In genomic region chr1:230754831-230755230, GRCh38 we compare ENCODE assay signal across 15 cellular contexts. TPM values are rescaled to one million over a fixed set of nuclear protein-coding genes. Genes with fewer than 3 reads are reported as not detected.
DNase-seq lines count a peak whose midpoint lies in the region; ATAC-seq, FAIRE-seq and TF ChIP-seq lines count a peak whose summit lies in the region.
"Had no signal": no experiment of that assay in that cellular context is flagged by ENCODE, and none has a peak within 500 bp of the region (broad histone marks: within the 10 kb centered on the region; RNA-seq: fewer than 3 reads in every experiment).

No MANE protein-coding gene starts in this region.

- no peak for ATAC-seq in HG03039 (IDR thresholded peaks at IDR 0.05; ENCODE audit: unreplicated experiment)
- ATAC-seq: activated CD8-positive, alpha-beta T cell treated with anti-CD3 and anti-CD28 coated beads for 36 hours had no signal

- no peak for TF ChIP-seq CTCF in fibroblast of mammary gland (conservative IDR thresholded peaks at IDR 0.05; ENCODE audit: control insufficient read depth, insufficient read depth, low read depth, low read length)
- no peak for TF ChIP-seq CTCF in D721Med (IDR thresholded peaks at IDR 0.05; ENCODE audit: insufficient read depth, missing control alignments)

- H3K9ac ChIP-seq in BLaER1: no peak overlapping the region

- no peaks in the 10 kb centered on the region for H3K36me3 ChIP-seq in BLaER1

- peaks cover 30% of the 10 kb centered on the region for H3K4me1 ChIP-seq in BLaER1

- peak; percentile 5 for DNase-seq in NCI-H226
- peak; percentile 81 for DNase-seq in fibroblast of mammary gland (ENCODE audit: low read depth)
- DNase-seq in mucosa of gallbladder (ENCODE audit: low spot score): peak; percentile 60
- no peak for DNase-seq in D721Med (ENCODE audit: insufficient read length, low spot score)
- DNase-seq in CD1c-positive myeloid dendritic cell (ENCODE audit: extremely low spot score): no peak
- DNase-seq in DMS153 treated with DMSO at 0.1 percent for 48 hours (lab: John Stamatoyannopoulos, UW; ENCODE audit: unreplicated experiment): no peak
- DNase-seq: activated CD8-positive, alpha-beta T cell treated with anti-CD3 and anti-CD28 coated beads for 36 hours; activated naive CD4-positive, alpha-beta T cell treated with anti-CD3 and anti-CD28 coated beads, Interleukin-2, amount 10 ng/mL, durations not matched to agents 7 days and 5 days; effector CD8-positive, alpha-beta T cell; NCI-H1105; nephron progenitor cell; stimulated activated CD4-positive, alpha-beta T cell treated with anti-CD3 and anti-CD28 coated beads, Interleukin-4, amount 100 ng/mL, for 24 hours had no signal

- H4K20me1 ChIP-seq in BLaER1: no peaks in the 10 kb centered on the region

- no peak for FAIRE-seq in D721Med (lab: Jason Lieb, UNC)
- FAIRE-seq: GM19239 had no signal

- peak overlapping the region; percentile 3; the same call in 1 of the 2 replicates for H3K27ac ChIP-seq in BLaER1

- no peaks in the 10 kb centered on the region for H3K27me3 ChIP-seq in BLaER1

- H3K4me2 ChIP-seq in BLaER1: no peak overlapping the region

- H3K4me3 ChIP-seq in BLaER1: no peak overlapping the region
- H3K4me3 ChIP-seq in fibroblast of mammary gland (ENCODE audit: control insufficient read depth, low read depth, low read length): no peak overlapping the region

- H3K9me3 ChIP-seq in BLaER1: no peaks in the 10 kb centered on the region

RNA-seq across cellular contexts. Expression of gene CAPN9, which starts 7.6 kb away (rescaled TPM):
- 0.83 TPM for total RNA-seq in mucosa of gallbladder
- total RNA-seq: activated CD8-positive, alpha-beta T cell treated with anti-CD3 and anti-CD28 coated beads for 36 hours had no signal

RNA-seq across cellular contexts. Expression of gene AGT, which starts 40.9 kb away (rescaled TPM):
- 341 TPM for total RNA-seq in mucosa of gallbladder
- total RNA-seq: activated CD8-positive, alpha-beta T cell treated with anti-CD3 and anti-CD28 coated beads for 36 hours had no signal

Comparison
In these comparisons a context has a peak if more than half of its experiments do, and no peak if none do; other contexts are left out.
1. DNase-seq: peak in NCI-H226 (single experiment), fibroblast of mammary gland (single experiment) and mucosa of gallbladder (single experiment); none in D721Med (single experiment), CD1c-positive myeloid dendritic cell (single experiment) and DMS153 treated with DMSO at 0.1 percent for 48 hours (single experiment).